ENCODE assay signal across 8 cellular contexts in genomic region chr4:25144870-25145481, GRCh38. TPM values are rescaled to one million over a fixed set of nuclear protein-coding genes. Genes with fewer than 3 reads are reported as not detected.
DNase-seq lines count a peak whose midpoint lies in the region; ATAC-seq, FAIRE-seq and TF ChIP-seq lines count a peak whose summit lies in the region.
"Had no signal": no experiment of that assay in that cellular context is flagged by ENCODE, and none has a peak within 500 bp of the region (broad histone marks: within the 10 kb centered on the region; RNA-seq: fewer than 3 reads in every experiment).

No MANE protein-coding gene starts in this region.

- no peaks in the 10 kb centered on the region for H3K4me1 Mint-ChIP-seq in astrocyte (ENCODE audit: low read depth, unreplicated experiment)
- H3K4me1 Mint-ChIP-seq: activated B cell treated with CpG ODN at 0.5 μM for 24 hours had no signal

- H4K20me1 ChIP-seq in KMS-11 (ENCODE audit: insufficient read depth) (no peaks in the 10 kb centered on the region), astrocyte (ENCODE audit: insufficient read depth, low read length) (no peaks in the 10 kb centered on the region)

- no peaks in the 10 kb centered on the region for H3K36me3 ChIP-seq in KMS-11 (ENCODE audit: insufficient read depth)
- H3K36me3 ChIP-seq in astrocyte (ENCODE audit: insufficient read depth, low read length): no peaks in the 10 kb centered on the region
- peaks cover 2 to 15% (median 13%) of the 10 kb centered on the region in 4 donors for H3K36me3 ChIP-seq in liver (ENCODE audit: control insufficient read depth in 4 of 4, insufficient read depth in 3 of 4, low read depth in 1 of 4, low read length in 3 of 4)

- no peak overlapping the region for H2AFZ ChIP-seq in KMS-11 (ENCODE audit: low read depth)
- no peak overlapping the region for H2AFZ ChIP-seq in astrocyte (ENCODE audit: low read depth, low read length)

- H3K27me3 ChIP-seq in KMS-11 (ENCODE audit: insufficient read depth, low read depth): no peaks in the 10 kb centered on the region
- no peaks in the 10 kb centered on the region for H3K27me3 ChIP-seq in astrocyte (ENCODE audit: insufficient read depth, low read length)
- H3K27me3 ChIP-seq in liver (ENCODE audit: control insufficient read depth in 4 of 4, insufficient read depth in 4 of 4, low read length in 3 of 4): no peaks in the 10 kb centered on the region

- H3K4me1 ChIP-seq in KMS-11 (ENCODE audit: low read depth, poor library complexity, severe bottlenecking) (no peaks in the 10 kb centered on the region), astrocyte (ENCODE audit: insufficient read depth, low read length) (no peaks in the 10 kb centered on the region), liver (ENCODE audit: control insufficient read depth in 4 of 4, insufficient read depth in 4 of 4, low read length in 3 of 4) (no peaks in the 10 kb centered on the region)

- ATAC-seq in HG02884 (IDR thresholded peaks at IDR 0.05; ENCODE audit: unreplicated experiment): no peak
- no peak for ATAC-seq in GM18505 (IDR thresholded peaks at IDR 0.05; ENCODE audit: unreplicated experiment)

- 29% methylated on average over 1 of the region's 1 CpG for WGBS in liver

- peak; percentile 68 to 70 for TF ChIP-seq RAD21 in liver (IDR thresholded peaks at IDR 0.05)

- H3K4me2 ChIP-seq in KMS-11 (no peak overlapping the region), astrocyte (ENCODE audit: low read length) (no peak overlapping the region)

- TF ChIP-seq POLR2A in GM18505 (IDR thresholded peaks at IDR 0.05; ENCODE audit: borderline replicate concordance, extremely low read depth, insufficient read depth, insufficient read length): no peak

- FAIRE-seq in G401.6 (lab: Jason Lieb, UNC) (peak; percentile 82), astrocyte (lab: Jason Lieb, UNC) (peak; percentile 80)

- DNase-seq in astrocyte (ENCODE audit: low read depth) (peak; percentile 5), NCI-H2107 (lab: John Stamatoyannopoulos, UW) (no peak)
- DNase-seq: activated B cell treated with CpG ODN at 0.5 μM for 24 hours had no signal

- no peaks in the 10 kb centered on the region for H3K36me3 Mint-ChIP-seq in astrocyte (ENCODE audit: low read depth, unreplicated experiment)

- no peak overlapping the region for H3K27ac ChIP-seq in KMS-11
- no peak overlapping the region for H3K27ac ChIP-seq in astrocyte (ENCODE audit: low read depth, low read length)
- H3K27ac ChIP-seq in liver (ENCODE audit: low read depth in 1 of 2, low read length in 2 of 2): no peak overlapping the region

- H3K9ac ChIP-seq in KMS-11: no peak overlapping the region
- H3K9ac ChIP-seq in astrocyte (ENCODE audit: low read length): no peak overlapping the region
- no peak overlapping the region for H3K9ac ChIP-seq in liver (ENCODE audit: low read depth in 1 of 2, low read length in 2 of 2)

- H3K4me3 ChIP-seq in KMS-11 (IDR thresholded peaks at IDR 0.05; ENCODE audit: insufficient read depth, low read depth, low read length) (no peak overlapping the region), astrocyte (ENCODE audit: insufficient read depth, low read depth, low read length) (no peak overlapping the region), liver (ENCODE audit: low read depth in 1 of 3, low read length in 3 of 3) (no peak overlapping the region)

- H3K9me3 ChIP-seq in astrocyte (ENCODE audit: insufficient read depth, low read depth, low read length) (no peaks in the 10 kb centered on the region), liver (ENCODE audit: control insufficient read depth in 4 of 4, low read length in 3 of 4) (no peaks in the 10 kb centered on the region)

- no peak overlapping the region for H3K4me3 Mint-ChIP-seq in astrocyte (ENCODE audit: unreplicated experiment)
- H3K4me3 Mint-ChIP-seq: activated B cell treated with CpG ODN at 0.5 μM for 24 hours had no signal

- H3K27ac Mint-ChIP-seq in astrocyte (ENCODE audit: unreplicated experiment): no peak overlapping the region
- H3K27ac Mint-ChIP-seq: activated B cell treated with CpG ODN at 0.5 μM for 24 hours had no signal

- H3K9me3 Mint-ChIP-seq in astrocyte (ENCODE audit: unreplicated experiment): no peaks in the 10 kb centered on the region
- H3K9me3 Mint-ChIP-seq: activated B cell treated with CpG ODN at 0.5 μM for 24 hours had no signal

- no peaks in the 10 kb centered on the region for H3K27me3 Mint-ChIP-seq in astrocyte (ENCODE audit: low read depth, unreplicated experiment)
- H3K27me3 Mint-ChIP-seq: activated B cell treated with CpG ODN at 0.5 μM for 24 hours had no signal

- H3K79me2 ChIP-seq in KMS-11 (ENCODE audit: insufficient read depth, low read depth) (no peaks in the 10 kb centered on the region), astrocyte (ENCODE audit: insufficient read depth, low read length) (no peaks in the 10 kb centered on the region)

- TF ChIP-seq CTCF in KMS-11 (conservative IDR thresholded peaks at IDR 0.05; ENCODE audit: low read depth, low read length): peak; percentile 62
- peak; percentile 58 for TF ChIP-seq CTCF in astrocyte (IDR thresholded peaks at IDR 0.05; ENCODE audit: insufficient read depth, low read depth, low read length)
- TF ChIP-seq CTCF in liver (IDR thresholded peaks at IDR 0.05; ENCODE audit: low read depth, low read length, missing input control): peak; percentile 36

TF ChIP-seq in liver, 16 proteins besides CTCF, POLR2A, EP300 and RAD21:
- no peak for TF ChIP-seq SP1 (IDR thresholded peaks at IDR 0.05)
- no peak for TF ChIP-seq EGR1 (IDR thresholded peaks at IDR 0.05; ENCODE audit: low read depth in 2 of 2)
- no peak for TF ChIP-seq HNF4G (IDR thresholded peaks at IDR 0.05)
- no peak for TF ChIP-seq ATF3 (IDR thresholded peaks at IDR 0.05)
- no peak for TF ChIP-seq JUND (IDR thresholded peaks at IDR 0.05)
- TF ChIP-seq, protein P1, sequence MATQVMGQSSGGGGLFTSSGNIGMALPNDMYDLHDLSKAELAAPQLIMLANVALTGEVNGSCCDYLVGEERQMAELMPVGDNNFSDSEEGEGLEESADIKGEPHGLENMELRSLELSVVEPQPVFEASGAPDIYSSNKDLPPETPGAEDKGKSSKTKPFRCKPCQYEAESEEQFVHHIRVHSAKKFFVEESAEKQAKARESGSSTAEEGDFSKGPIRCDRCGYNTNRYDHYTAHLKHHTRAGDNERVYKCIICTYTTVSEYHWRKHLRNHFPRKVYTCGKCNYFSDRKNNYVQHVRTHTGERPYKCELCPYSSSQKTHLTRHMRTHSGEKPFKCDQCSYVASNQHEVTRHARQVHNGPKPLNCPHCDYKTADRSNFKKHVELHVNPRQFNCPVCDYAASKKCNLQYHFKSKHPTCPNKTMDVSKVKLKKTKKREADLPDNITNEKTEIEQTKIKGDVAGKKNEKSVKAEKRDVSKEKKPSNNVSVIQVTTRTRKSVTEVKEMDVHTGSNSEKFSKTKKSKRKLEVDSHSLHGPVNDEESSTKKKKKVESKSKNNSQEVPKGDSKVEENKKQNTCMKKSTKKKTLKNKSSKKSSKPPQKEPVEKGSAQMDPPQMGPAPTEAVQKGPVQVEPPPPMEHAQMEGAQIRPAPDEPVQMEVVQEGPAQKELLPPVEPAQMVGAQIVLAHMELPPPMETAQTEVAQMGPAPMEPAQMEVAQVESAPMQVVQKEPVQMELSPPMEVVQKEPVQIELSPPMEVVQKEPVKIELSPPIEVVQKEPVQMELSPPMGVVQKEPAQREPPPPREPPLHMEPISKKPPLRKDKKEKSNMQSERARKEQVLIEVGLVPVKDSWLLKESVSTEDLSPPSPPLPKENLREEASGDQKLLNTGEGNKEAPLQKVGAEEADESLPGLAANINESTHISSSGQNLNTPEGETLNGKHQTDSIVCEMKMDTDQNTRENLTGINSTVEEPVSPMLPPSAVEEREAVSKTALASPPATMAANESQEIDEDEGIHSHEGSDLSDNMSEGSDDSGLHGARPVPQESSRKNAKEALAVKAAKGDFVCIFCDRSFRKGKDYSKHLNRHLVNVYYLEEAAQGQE (IDR thresholded peaks at IDR 0.05): no peak
- no peak for TF ChIP-seq NR2F2 (IDR thresholded peaks at IDR 0.05)
- TF ChIP-seq RXRA (IDR thresholded peaks at IDR 0.05): no peak
- TF ChIP-seq FOXA2 (IDR thresholded peaks at IDR 0.05): no peak
- no peak for TF ChIP-seq FOXA1 (IDR thresholded peaks at IDR 0.05)
- TF ChIP-seq ZBTB33 (IDR thresholded peaks at IDR 0.05): no peak
- no peak for TF ChIP-seq TAF1 (conservative IDR thresholded peaks at IDR 0.05)
- TF ChIP-seq HNF4A (conservative IDR thresholded peaks at IDR 0.05): no peak
- no peak for TF ChIP-seq YY1 (IDR thresholded peaks at IDR 0.05)
- TF ChIP-seq GABPA (IDR thresholded peaks at IDR 0.05 in 1 of 2, conservative IDR thresholded peaks at IDR 0.05 in 1 of 2): no peak
- TF ChIP-seq MAX (IDR thresholded peaks at IDR 0.05): no peak

RNA-seq across cellular contexts. Expression of gene SEPSECS, which starts 15.3 kb away (rescaled TPM):
- total RNA-seq in astrocyte (3.8 and 4.2 TPM in 2 replicates), liver (10 to 100 TPM; 14.9 to 31.7 TPM)
- 10 to 100 TPM; 10.3 to 11.5 TPM for polyA plus RNA-seq in liver
